Comparison of ENCODE assay signal across 13 cellular contexts in genomic region chr14:47675239-47675488, GRCh38. TPM values are rescaled to one million over a fixed set of nuclear protein-coding genes. Genes with fewer than 3 reads are reported as not detected.
A peak's percentile ranks its signal among the peaks of the same experiment; 100 is the strongest.
DNase-seq lines count a peak whose midpoint lies in the region; ATAC-seq, FAIRE-seq and TF ChIP-seq lines count a peak whose summit lies in the region.
"Had no signal": no experiment of that assay in that cellular context is flagged by ENCODE, and none has a peak within 500 bp of the region (broad histone marks: within the 10 kb centered on the region; RNA-seq: fewer than 3 reads in every experiment).

No MANE protein-coding gene starts in this region.

- H3K27me3 ChIP-seq in HUES64 (ENCODE audit: insufficient read depth, low read length), result peaks cover 80% of the 10 kb centered on the region
- H3K27me3 ChIP-seq in stomach, result peaks cover 3 to 65% (median 41%) of the 10 kb centered on the region in 3 donors

- intact Hi-C loops in kidney (cut with DNase I), result no loop called here
- intact Hi-C loops in stomach (cut with DNase I; ENCODE audit: low total_unique reads), result no loop called here

- H3K4me3 ChIP-seq in HUES64 (ENCODE audit: low read length) (peak overlapping the region; percentile 65), kidney (ENCODE audit: low read length in 2 of 2) (peak overlapping the region; percentile 24 to 29), stomach (peak overlapping the region; percentile 25 to 43 (median 37))

- H3K9ac ChIP-seq in HUES64 (ENCODE audit: low read depth, low read length), result no peak overlapping the region
- no peak overlapping the region for H3K9ac ChIP-seq in kidney (ENCODE audit: low read length in 2 of 2)

- H3K36me3 ChIP-seq in HUES64 (ENCODE audit: insufficient read depth, low read length) (no peaks in the 10 kb centered on the region), kidney (ENCODE audit: control insufficient read depth in 1 of 2, insufficient read depth in 2 of 2, low read length in 2 of 2) (no peaks in the 10 kb centered on the region), stomach (no peaks in the 10 kb centered on the region)

- DNase-seq in kidney (no peak), stomach (no peak), medulla oblongata (ENCODE audit: extremely low spot score) (no peak), AML-193 (lab: John Stamatoyannopoulos, UW) (no peak)
- DNase-seq: activated T-cell treated with anti-CD3 and anti-CD28 coated beads, Interleukin-2, amount 50 U/mL, for 1 hour; NCI-H187 treated with DMSO at 0.1 percent for 48 hours; stimulated activated CD4-positive, alpha-beta T cell treated with anti-CD3 and anti-CD28 coated beads, Interleukin-2, amount 100 ng/mL, for 24 hours had no signal

- no peak for ATAC-seq in GM21381 (IDR thresholded peaks at IDR 0.05; ENCODE audit: unreplicated experiment)
- ATAC-seq: Panc1 had no signal

- FAIRE-seq in kidney (lab: Jason Lieb, UNC), result no peak
- FAIRE-seq: bronchial epithelial cell had no signal

- H3K4me1 ChIP-seq in HUES64 (ENCODE audit: insufficient read depth, low read length) (0 out of 2 replicates have a peak, but pooled peaks cover 5% of the 10 kb centered on the region), kidney (ENCODE audit: control insufficient read depth in 1 of 2, insufficient read depth in 1 of 2, low read depth in 1 of 2, low read length in 2 of 2) (peaks cover 0 to 4% of the 10 kb centered on the region in 2 donors), stomach (peaks cover 0 to 27% (median 21%) of the 10 kb centered on the region in 4 donors)

- H3K9me3 ChIP-seq in HUES64 (ENCODE audit: insufficient read depth, low read depth, low read length), result no peaks in the 10 kb centered on the region
- no peaks in the 10 kb centered on the region for H3K9me3 ChIP-seq in kidney (ENCODE audit: control insufficient read depth in 1 of 2, low read length in 2 of 2)
- H3K9me3 ChIP-seq in stomach, result peaks cover 0 to 3% (median 0%) of the 10 kb centered on the region in 4 donors

- no peak overlapping the region for H3K27ac ChIP-seq in HUES64 (ENCODE audit: low read depth, low read length)
- H3K27ac ChIP-seq in angular gyrus (ENCODE audit: low read depth, low read length), result peak overlapping the region; percentile 82
- H3K27ac ChIP-seq in kidney (ENCODE audit: low read depth in 2 of 2, low read length in 2 of 2), result no peak overlapping the region
- no peak overlapping the region for H3K27ac ChIP-seq in stomach

- TF ChIP-seq CTCF in kidney (IDR thresholded peaks at IDR 0.05; ENCODE audit: borderline replicate concordance, extremely low read depth, insufficient read depth) (no peak), stomach (IDR thresholded peaks at IDR 0.05) (no peak)

- TF ChIP-seq EP300 in stomach (IDR thresholded peaks at IDR 0.05), result no peak

- WGBS in HUES64, result 0% methylated on average over 12 of the region's 12 CpGs
- 2 to 9% (median 4%) methylated on average over 10 to 12 of the region's 12 CpGs for WGBS in stomach, 5 donors

- no peak for TF ChIP-seq POLR2A in stomach (IDR thresholded peaks at IDR 0.05)

RNA-seq across cellular contexts. Expression of gene MDGA2, which starts 0.2 kb away (rescaled TPM):
- polyA plus RNA-seq in HUES64 (2013, experiment 1 of 2), result 1.1 TPM
- polyA plus RNA-seq in HUES64 (2013, experiment 2 of 2), result 1.0 TPM
- total RNA-seq in kidney (0.41 TPM), stomach (1 to 10 TPM in 1 of 5 donors, under 1 TPM in 1, not detected in 3; 0.14 to 2.9 TPM)
- polyA plus RNA-seq in kidney (ENCODE audit: insufficient read depth, low read depth, low replicate concordance) (not detected), stomach (not detected)
- total RNA-seq: bronchial epithelial cell, mononuclear cell had no signal
